In genomic region chr10:118594392-118595063, GRCh38 we compare ENCODE assay signal across 8 cellular contexts. TPM values are rescaled to one million over a fixed set of nuclear protein-coding genes. Genes with fewer than 3 reads are reported as not detected.
DNase-seq lines count a peak whose midpoint lies in the region; ATAC-seq and TF ChIP-seq lines count a peak whose summit lies in the region.

No MANE protein-coding gene starts in this region.

- intact Hi-C loops in dorsolateral prefrontal cortex (cut with DNase I) (loop anchor here in 1 of 2 donors (5.0 kb wide), 2 partner anchors 73 to 123 kb away; no protein-coding TSS in a partner anchor), aorta (cut with DNase I) (no loop called here)

- H3K9me3 ChIP-seq in DND-41 (ENCODE audit: insufficient read depth, low read length, severe bottlenecking) (no peaks in the 10 kb centered on the region), aorta (ENCODE audit: control insufficient read depth, low read length) (peaks cover 3% of the 10 kb centered on the region)

- no peak overlapping the region for H3K27ac ChIP-seq in DND-41 (ENCODE audit: low read length)
- H3K27ac ChIP-seq in dorsolateral prefrontal cortex, result no peak overlapping the region
- no peak overlapping the region for H3K27ac ChIP-seq in mesendoderm (ENCODE audit: low read depth, low read length)
- H3K27ac ChIP-seq in aorta (ENCODE audit: low read depth in 1 of 2, low read length in 2 of 2), result no peak overlapping the region

- H3K4ac ChIP-seq in mesendoderm (ENCODE audit: low read depth, low read length), result no peak overlapping the region

- no peak overlapping the region for H3K23ac ChIP-seq in mesendoderm (ENCODE audit: low read length)

- H3K9ac ChIP-seq in DND-41 (ENCODE audit: low read depth, low read length), result no peak overlapping the region
- H3K9ac ChIP-seq in mesendoderm (ENCODE audit: low read length), result no peak overlapping the region

- no CpG with 5 or more reads among the region's 70 CpGs for WGBS in mesendoderm (ENCODE audit: extremely low coverage, insufficient coverage, low lambda C conversion rate)
- 6 to 8% methylated on average over 70 of the region's 70 CpGs for WGBS in aorta, 2 donors

- H3K79me1 ChIP-seq in mesendoderm (ENCODE audit: low read length), result no peaks in the 10 kb centered on the region

- H3K4me3 ChIP-seq in DND-41 (ENCODE audit: low read depth in 1 of 2, low read length in 2 of 2) (no peak overlapping the region), dorsolateral prefrontal cortex (peak overlapping the region in 32 of 59 donors; percentile 5 to 59 (median 44)), mesendoderm (ENCODE audit: low read length) (no peak overlapping the region), aorta (ENCODE audit: low read length in 2 of 2) (no peak overlapping the region)

- no peak overlapping the region for H2BK5ac ChIP-seq in mesendoderm (ENCODE audit: low read length)

- H3K18ac ChIP-seq in mesendoderm (ENCODE audit: low read length), result no peak overlapping the region

- H3K4me1 ChIP-seq in DND-41 (ENCODE audit: insufficient read depth, low read length), result no peaks in the 10 kb centered on the region
- H3K4me1 ChIP-seq in mesendoderm (ENCODE audit: control insufficient read depth, low read depth, low read length), result no peaks in the 10 kb centered on the region
- H3K4me1 ChIP-seq in aorta (ENCODE audit: control insufficient read depth in 1 of 2, insufficient read depth in 2 of 2, low read length in 2 of 2), result no peaks in the 10 kb centered on the region

- H3K56ac ChIP-seq in mesendoderm (ENCODE audit: low read length), result peak overlapping the region; percentile 11

- no peak overlapping the region for H4K5ac ChIP-seq in mesendoderm (ENCODE audit: low read length)

- DNase-seq in DND-41, result peak; percentile 7
- peak; percentile 4 for DNase-seq in T-helper 22 cell (ENCODE audit: low read depth)
- peak in 4 of 10 donors; percentile 20 to 36 (median 26) for DNase-seq in dorsolateral prefrontal cortex
- peak; percentile 96 for DNase-seq in mesendoderm
- peak; percentile 51 to 77 for DNase-seq in aorta
- DNase-seq in SW480 (ENCODE audit: low spot score), result no peak

- H3K79me2 ChIP-seq in DND-41 (ENCODE audit: insufficient read depth, low read length) (no peaks in the 10 kb centered on the region), mesendoderm (ENCODE audit: control insufficient read depth, insufficient read depth, low read length) (no peaks in the 10 kb centered on the region)

- H3K27me3 ChIP-seq in DND-41 (ENCODE audit: insufficient read depth, low read length, poor library complexity), result no peaks in the 10 kb centered on the region
- H3K27me3 ChIP-seq in dorsolateral prefrontal cortex, result peaks cover 8 to 85% (median 56%) of the 10 kb centered on the region in 45 donors
- peaks cover 7% of the 10 kb centered on the region for H3K27me3 ChIP-seq in mesendoderm (ENCODE audit: insufficient read depth, low read length, poor library complexity)
- H3K27me3 ChIP-seq in aorta (ENCODE audit: control insufficient read depth in 1 of 2, insufficient read depth in 2 of 2, low read length in 1 of 2), result no peaks in the 10 kb centered on the region

- no peak overlapping the region for H4K8ac ChIP-seq in mesendoderm (ENCODE audit: low read depth, low read length)

- no peaks in the 10 kb centered on the region for H4K20me1 ChIP-seq in DND-41 (ENCODE audit: insufficient read depth, low read length)

- TF ChIP-seq CTCF in DND-41 (IDR thresholded peaks at IDR 0.05; ENCODE audit: borderline replicate concordance, extremely low read depth, low read length, poor library complexity, severe bottlenecking), result peak; percentile 37
- peak in 52 of 56 donors; percentile 22 to 69 (median 52) for TF ChIP-seq CTCF in dorsolateral prefrontal cortex (IDR thresholded peaks at IDR 0.05 in 54 of 56, conservative IDR thresholded peaks at IDR 0.05 in 2 of 56; ENCODE audit: low read depth in 1 of 56, partially characterized antibody in 56 of 56)

- no peak overlapping the region for H2AFZ ChIP-seq in DND-41 (ENCODE audit: low read depth, low read length)

- H3K4me2 ChIP-seq in DND-41 (ENCODE audit: insufficient read depth, low read length) (no peak overlapping the region), mesendoderm (ENCODE audit: low read length) (no peak overlapping the region)

- no peak overlapping the region for H2BK120ac ChIP-seq in mesendoderm (ENCODE audit: low read depth, low read length)

- H2BK15ac ChIP-seq in mesendoderm (replicated peaks; ENCODE audit: low read depth), result no peak overlapping the region

- ATAC-seq in DND-41 (ENCODE audit: insufficient read depth, low read depth) (peak; percentile 39; the same call in 1 of the 3 replicates), aorta (ENCODE audit: low FRiP score) (peak; percentile 60), HG03521 (IDR thresholded peaks at IDR 0.05; ENCODE audit: unreplicated experiment) (no peak), GM21447 (IDR thresholded peaks at IDR 0.05; ENCODE audit: unreplicated experiment) (no peak)

- no peak overlapping the region for H2AK5ac ChIP-seq in mesendoderm (ENCODE audit: low read length)

- H3K36me3 ChIP-seq in DND-41 (ENCODE audit: insufficient read depth, low read length) (no peaks in the 10 kb centered on the region), mesendoderm (ENCODE audit: control insufficient read depth, insufficient read depth, low read length) (no peaks in the 10 kb centered on the region), aorta (ENCODE audit: control insufficient read depth in 1 of 2, insufficient read depth in 2 of 2, low read length in 1 of 2) (no peaks in the 10 kb centered on the region)

RNA-seq across cellular contexts. Expression of gene PRLHR, which starts 0.9 kb away (rescaled TPM):
- total RNA-seq in dorsolateral prefrontal cortex (1 to 10 TPM in 104 of 120 experiments, under 1 TPM in 16; 0.25 to 4.6 (median 1.7) TPM), aorta (not detected)
- not detected for polyA plus RNA-seq in mesendoderm (2013, experiment 1 of 2)
- not detected for polyA plus RNA-seq in mesendoderm (2013, experiment 2 of 2)
- polyA plus RNA-seq in aorta, result not detected

Comparison
In these comparisons a context has a peak if more than half of its experiments do, and no peak if none do; other contexts are left out.
1. ATAC-seq: peak in DND-41 (single experiment) and aorta (single experiment); none in HG03521 (single experiment) and GM21447 (single experiment).
2. H3K4me3 ChIP-seq: peak in dorsolateral prefrontal cortex (32 of 59); none in DND-41 (0 of 2), mesendoderm (single experiment) and aorta (0 of 2).